In the genomic region with DNA sequence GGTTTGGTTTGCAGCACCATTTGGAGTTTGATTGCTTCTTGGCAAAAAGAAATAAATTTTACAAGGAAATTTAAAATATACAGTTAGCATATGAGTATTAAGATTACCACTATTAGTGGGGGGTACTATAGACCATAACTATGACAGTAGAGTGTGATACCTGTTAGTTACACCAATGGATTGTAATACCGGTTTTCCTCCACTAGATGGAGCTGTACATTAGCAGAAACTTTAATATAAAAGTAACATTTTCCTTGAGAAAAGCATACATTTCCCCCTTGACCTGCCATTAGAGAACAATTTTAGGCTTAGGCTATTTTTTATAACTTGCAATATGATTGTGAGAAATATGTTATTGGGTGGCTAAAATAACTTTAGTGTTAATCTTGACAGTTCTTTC, we compare ENCODE assay signal across 8 cellular contexts.
DNase-seq lines count a peak whose midpoint lies in the region; TF ChIP-seq lines count a peak whose summit lies in the region.
"Not testable (repeated sequence)": the region's sequence is repeated elsewhere in the genome, so short reads cannot be mapped to it uniquely, and the experiment has no call there.

No MANE protein-coding gene starts in this region.

- not testable (repeated sequence) for H3K9me3 ChIP-seq in WERI-Rb-1 (ENCODE audit: severe bottlenecking)

- not testable (repeated sequence) for H3K9me3 Mint-ChIP-seq in endothelial cell (ENCODE audit: unreplicated experiment)
- peaks cover 26% of the 10 kb centered on the region for H3K9me3 Mint-ChIP-seq in progenitor cell of endocrine pancreas (ENCODE audit: low read depth)

- not testable (repeated sequence) for H3K4me1 Mint-ChIP-seq in endothelial cell (ENCODE audit: unreplicated experiment); progenitor cell of endocrine pancreas (ENCODE audit: low read depth)

- H3K27ac Mint-ChIP-seq in endothelial cell (ENCODE audit: unreplicated experiment); progenitor cell of endocrine pancreas: not testable (repeated sequence)

- in situ Hi-C loops in KBM-7 (cut with MboI; ENCODE audit: low pct_unique_long_range_greater_than_20kb, low sequenced_read_pairs): not testable (repeated sequence)

- not testable (repeated sequence) for H3K36me3 Mint-ChIP-seq in endothelial cell (ENCODE audit: low read depth, unreplicated experiment); progenitor cell of endocrine pancreas (ENCODE audit: insufficient read depth)

- not testable (repeated sequence) for H3K27me3 Mint-ChIP-seq in endothelial cell (ENCODE audit: unreplicated experiment); progenitor cell of endocrine pancreas

- TF ChIP-seq CTCF in AG09309 (IDR thresholded peaks at IDR 0.05; ENCODE audit: control insufficient read depth, insufficient read depth, low read depth, low read length, missing control alignments) (peak; percentile 38), GM12864 (IDR thresholded peaks at IDR 0.05; ENCODE audit: low read depth, low read length, missing control alignments) (peak; percentile 28), WERI-Rb-1 (IDR thresholded peaks at IDR 0.05; ENCODE audit: low read depth, low read length) (0 out of 2 replicates have a peak, but pooled peaks have one; percentile 12), endothelial cell (IDR thresholded peaks at IDR 0.05; ENCODE audit: unreplicated experiment) (peak; percentile 71), kidney epithelial cell (IDR thresholded peaks at IDR 0.05; ENCODE audit: insufficient read depth, low read length, poor library complexity, severe bottlenecking) (peak; percentile 21), progenitor cell of endocrine pancreas (IDR thresholded peaks at IDR 0.05; ENCODE audit: unreplicated experiment) (peak; percentile 61)

- H3K36me3 ChIP-seq in WERI-Rb-1; kidney epithelial cell (ENCODE audit: control insufficient read depth, insufficient read depth, low read length): not testable (repeated sequence)

- H3K4me3 Mint-ChIP-seq in endothelial cell (ENCODE audit: unreplicated experiment); progenitor cell of endocrine pancreas (ENCODE audit: low read depth): not testable (repeated sequence)

- not testable (repeated sequence) for DNase-seq in AG09309 (ENCODE audit: low read depth); GM12864 (ENCODE audit: low read depth); WERI-Rb-1; endothelial cell (ENCODE audit: low spot score); kidney epithelial cell (ENCODE audit: low read depth); progenitor cell of endocrine pancreas (ENCODE audit: low spot score, unreplicated experiment)
- DNase-seq in KBM-7 (peak; percentile 13), NCI-H748 treated with DMSO at 0.1 percent for 48 hours (lab: John Stamatoyannopoulos, UW) (peak; percentile 1)

- H3K4me3 ChIP-seq in AG09309 (ENCODE audit: control insufficient read depth, low read depth, low read length); GM12864 (ENCODE audit: low read depth, low read length); WERI-Rb-1 (ENCODE audit: low read depth, low read length); kidney epithelial cell (ENCODE audit: low read depth, low read length): not testable (repeated sequence)

- not testable (repeated sequence) for H3K27ac ChIP-seq in WERI-Rb-1

- H3K27me3 ChIP-seq in WERI-Rb-1 (ENCODE audit: insufficient read depth, low read depth, severe bottlenecking); kidney epithelial cell (ENCODE audit: control insufficient read depth, insufficient read depth, low read length): not testable (repeated sequence)

Comparison
In these comparisons a context has a peak if more than half of its experiments do, and no peak if none do; other contexts are left out.
1. CTCF ChIP-seq: peak in every context shown above with its lines; median percentile 71 in endothelial cell; 61 in progenitor cell of endocrine pancreas; 38 in AG09309; 28 in GM12864; 21 in kidney epithelial cell; 12 in WERI-Rb-1.